Comparison of ENCODE assay signal across 8 cellular contexts in the genomic region with DNA sequence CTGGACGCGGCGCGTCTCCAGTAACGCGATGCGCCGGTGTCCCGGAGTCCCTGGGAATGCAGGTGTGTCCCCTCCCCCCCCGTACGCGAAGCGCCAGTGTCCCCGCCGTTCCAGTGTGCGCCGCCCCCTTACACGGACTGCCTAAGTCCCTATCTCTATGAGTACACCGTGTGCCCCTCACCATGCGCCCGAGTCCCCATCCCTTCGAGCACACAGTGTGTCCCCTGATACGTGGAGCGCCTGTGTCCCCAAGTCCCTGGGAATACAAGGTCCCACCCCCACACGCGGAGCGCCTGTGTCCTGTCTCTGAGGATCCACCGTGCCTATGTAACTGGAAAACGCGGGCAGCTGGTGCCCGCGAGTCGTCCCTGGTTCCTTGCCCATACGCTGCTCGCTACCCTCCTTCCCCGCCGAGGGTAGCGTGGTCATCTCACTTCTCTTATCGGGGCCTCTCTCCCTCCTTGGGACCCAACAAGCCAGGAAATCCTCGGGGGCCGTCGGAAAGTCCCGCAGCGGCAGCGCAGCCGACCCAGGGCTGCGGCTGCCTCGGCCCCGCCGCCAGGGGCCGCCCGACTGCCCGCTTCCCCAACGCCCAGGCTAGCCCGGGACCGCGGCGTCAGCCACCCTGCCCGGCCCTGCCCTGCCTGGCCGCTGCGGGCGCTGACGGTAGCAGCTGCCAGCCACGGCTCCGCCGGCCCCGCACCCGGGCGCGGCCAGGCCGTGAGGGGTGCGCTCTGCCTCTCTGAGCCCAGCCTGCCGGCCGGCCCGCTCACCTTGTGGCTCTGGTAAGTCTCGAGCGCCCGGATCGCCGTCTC. TPM values are rescaled to one million over a fixed set of nuclear protein-coding genes. Genes with fewer than 3 reads are reported as not detected.
DNase-seq lines count a peak whose midpoint lies in the region; TF ChIP-seq lines count a peak whose summit lies in the region.

No MANE protein-coding gene starts in this region.

- peak overlapping the region; percentile 90 for H3K27ac ChIP-seq in GM23248

- peaks cover 63% of the 10 kb centered on the region for H3F3A ChIP-seq in GM23248 (ENCODE audit: insufficient read depth)

- H3K9ac ChIP-seq in GM23248: peak overlapping the region; percentile 98

- H3K27me3 ChIP-seq in GM23248 (replicated peaks; ENCODE audit: insufficient read depth): no peaks in the 10 kb centered on the region

- peak overlapping the region; percentile 1; the same call in 1 of the 2 replicates for H2AFZ ChIP-seq in GM23248

- H3K36me3 ChIP-seq in GM23248 (ENCODE audit: low read depth): peaks cover 35% of the 10 kb centered on the region

- H4K20me1 ChIP-seq in GM23248 (ENCODE audit: insufficient read depth): peaks cover 19% of the 10 kb centered on the region; the same call in 1 of the 2 replicates

- TF ChIP-seq CTCF in GM10266 (IDR thresholded peaks at IDR 0.05; ENCODE audit: control insufficient read depth, insufficient read depth, low read depth, missing control alignments): peak; percentile 94
- peak; percentile 61 for TF ChIP-seq CTCF in astrocyte of the cerebellum (IDR thresholded peaks at IDR 0.05; ENCODE audit: low read depth, low read length, missing control alignments)

- peak overlapping the region; percentile 99 for H3K4me2 ChIP-seq in GM23248 (ENCODE audit: unreplicated experiment)

- H3K79me2 ChIP-seq in GM23248 (ENCODE audit: insufficient read depth): peaks cover 81% of the 10 kb centered on the region

- peak overlapping the region; percentile 97 for H3K4me3 ChIP-seq in GM23248
- H3K4me3 ChIP-seq in astrocyte of the cerebellum (ENCODE audit: low read depth, low read length): peak overlapping the region; percentile 96

- H3K9me2 ChIP-seq in GM23248 (ENCODE audit: insufficient read depth): no peaks in the 10 kb centered on the region

- H3K9me3 ChIP-seq in GM23248 (ENCODE audit: low read depth): no peaks in the 10 kb centered on the region

- in situ Hi-C loops in GM23248 (cut with MboI) (no loop called here), astrocyte of the cerebellum (cut with HindIII; ENCODE audit: low sequenced_read_pairs) (no loop called here)

- DNase-seq in GM10266 (ENCODE audit: extremely low spot score) (peak; percentile 78), GM23248 (peak; percentile 94), LHCN-M2 (ENCODE audit: low read depth) (peak; percentile 80), T-helper 22 cell (ENCODE audit: low read depth) (peak; percentile 48), astrocyte of the cerebellum (ENCODE audit: low read depth) (peak; percentile 47), hippocampal formation (lab: John Stamatoyannopoulos, UW) (peak; percentile 53 to 79), retina (peak; percentile 90), NCI-H128 (lab: John Stamatoyannopoulos, UW; ENCODE audit: unreplicated experiment) (no peak)

- 1% methylated on average over 71 to 76 of the region's 80 CpGs for WGBS in GM23248 (ENCODE audit: low coverage in 1 of 2, low lambda C conversion rate in 2 of 2, missing lambda C conversion rate in 2 of 2), 2 experiments

- peaks cover 18% of the 10 kb centered on the region for H3K4me1 ChIP-seq in GM23248 (ENCODE audit: insufficient read depth)

RNA-seq across cellular contexts. Expression of a gene that starts 0.6 kb away (rescaled TPM):
- total RNA-seq in GM23248 (2014; rRNA removed; shearing (Covaris generic)): 228 and 243 TPM in 2 replicates
- 147 and 159 TPM in 2 replicates for polyA plus RNA-seq in GM23248 (2016; fragmentation: Nextera tagmentation; extraction: Ambion mirVana)
- total RNA-seq in LHCN-M2 (2014; rRNA removed): 76.3 and 84.1 TPM in 2 replicates
- polyA plus RNA-seq in LHCN-M2 (2012): 38.7 TPM
